Comparison of ENCODE assay signal across 9 cellular contexts in genomic region chr5:88889165-88890069, GRCh38. TPM values are rescaled to one million over a fixed set of nuclear protein-coding genes. Genes with fewer than 3 reads are reported as not detected.
DNase-seq lines count a peak whose midpoint lies in the region; ATAC-seq and TF ChIP-seq lines count a peak whose summit lies in the region.
"Had no signal": no experiment of that assay in that cellular context is flagged by ENCODE, and none has a peak within 500 bp of the region (broad histone marks: within the 10 kb centered on the region; RNA-seq: fewer than 3 reads in every experiment).

No MANE protein-coding gene starts in this region.

- peak; percentile 37 for ATAC-seq in GM18502 (IDR thresholded peaks at IDR 0.05; ENCODE audit: poor library complexity, unreplicated experiment)
- ATAC-seq in HG02623 (IDR thresholded peaks at IDR 0.05; ENCODE audit: unreplicated experiment), result peak; percentile 27
- peak; percentile 21; the same call in 1 of the 3 replicates for ATAC-seq in RWPE2 (ENCODE audit: low read depth)
- peak; percentile 62 for ATAC-seq in esophagus mucosa
- peak; percentile 90 for ATAC-seq in aorta (ENCODE audit: low FRiP score)

- peaks cover 63% of the 10 kb centered on the region for H3K27me3 ChIP-seq in RWPE2 (ENCODE audit: insufficient read depth, poor library complexity, severe bottlenecking)
- H3K27me3 ChIP-seq in mucosa of stomach (ENCODE audit: control insufficient read depth, insufficient read depth, low read length), result peaks cover 14% of the 10 kb centered on the region
- no peaks in the 10 kb centered on the region for H3K27me3 ChIP-seq in aorta (ENCODE audit: control insufficient read depth in 1 of 2, insufficient read depth in 2 of 2, low read length in 1 of 2)

- peak overlapping the region; percentile 65 for H3K9ac ChIP-seq in mucosa of stomach (ENCODE audit: low read length)

- H3K4me1 ChIP-seq in RWPE2 (ENCODE audit: insufficient read depth, poor library complexity, severe bottlenecking) (no peaks in the 10 kb centered on the region), mucosa of stomach (ENCODE audit: control insufficient read depth, insufficient read depth, low read length) (no peaks in the 10 kb centered on the region), aorta (ENCODE audit: control insufficient read depth in 1 of 2, insufficient read depth in 2 of 2, low read length in 2 of 2) (peaks cover 0 to 1% of the 10 kb centered on the region in 2 donors)

- TF ChIP-seq CTCF in RWPE2 (IDR thresholded peaks at IDR 0.05; ENCODE audit: poor library complexity, severe bottlenecking), result no peak

- H3K36me3 ChIP-seq in RWPE2 (ENCODE audit: low read depth) (no peaks in the 10 kb centered on the region), mucosa of stomach (ENCODE audit: control insufficient read depth, insufficient read depth, low read length) (no peaks in the 10 kb centered on the region), aorta (ENCODE audit: control insufficient read depth in 1 of 2, insufficient read depth in 2 of 2, low read length in 1 of 2) (no peaks in the 10 kb centered on the region)

- no peak overlapping the region for H3K4me3 ChIP-seq in RWPE2 (ENCODE audit: severe bottlenecking)
- H3K4me3 ChIP-seq in mucosa of stomach (ENCODE audit: low read length), result peak overlapping the region; percentile 56
- H3K4me3 ChIP-seq in aorta (ENCODE audit: low read length in 2 of 2), result peak overlapping the region; percentile 46 to 78

- 1% methylated on average over 46 to 50 of the region's 50 CpGs for WGBS in aorta, 2 donors

- DNase-seq in RWPE2 (ENCODE audit: low spot score) (no peak), aorta (peak; percentile 83 to 89), COLO668 (lab: John Stamatoyannopoulos, UW; ENCODE audit: unreplicated experiment) (no peak), DMS79 (lab: John Stamatoyannopoulos, UW) (no peak)

- H3K9me3 ChIP-seq in RWPE2 (ENCODE audit: severe bottlenecking) (no peaks in the 10 kb centered on the region), mucosa of stomach (ENCODE audit: control insufficient read depth, low read length) (no peaks in the 10 kb centered on the region), aorta (ENCODE audit: control insufficient read depth, low read length) (no peaks in the 10 kb centered on the region)

- intact Hi-C loops in aorta (cut with DNase I), result loop anchor here (5.0 to 10.0 kb wide), 7 partner anchors 73 to 1375 kb away; no protein-coding TSS in a partner anchor

- H3K27ac ChIP-seq in RWPE2 (ENCODE audit: poor library complexity, severe bottlenecking) (no peak overlapping the region), aorta (ENCODE audit: low read depth in 1 of 2, low read length in 2 of 2) (peak overlapping the region; percentile 86 to 89)
- H3K27ac ChIP-seq: VCaP had no signal

RNA-seq across cellular contexts. Expression of gene MEF2C, which starts 6.4 kb away (rescaled TPM):
- 4.5 TPM for total RNA-seq in esophagus mucosa
- total RNA-seq in aorta, result 100 to 1,000 TPM; 137 to 186 TPM
- 10 to 100 TPM; 22.0 to 23.7 TPM for polyA plus RNA-seq in aorta

Comparison
In these comparisons a context has a peak if more than half of its experiments do, and no peak if none do; other contexts are left out.
1. ATAC-seq: peak in every context shown above with its lines; median percentile 90 in aorta; 62 in esophagus mucosa; 37 in GM18502; 27 in HG02623; 21 in RWPE2.
2. DNase-seq: peak in aorta (2 of 2); none in RWPE2 (single experiment), COLO668 (single experiment) and DMS79 (single experiment).
3. RNA of gene MEF2C, which starts 6.4 kb away (total RNA-seq): 137 to 186 TPM in aorta; 4.5 TPM in esophagus mucosa (single experiment); every median in the first group is over 10 times any median in the second.